ENCODE assay signal across 15 cellular contexts in the genomic region with DNA sequence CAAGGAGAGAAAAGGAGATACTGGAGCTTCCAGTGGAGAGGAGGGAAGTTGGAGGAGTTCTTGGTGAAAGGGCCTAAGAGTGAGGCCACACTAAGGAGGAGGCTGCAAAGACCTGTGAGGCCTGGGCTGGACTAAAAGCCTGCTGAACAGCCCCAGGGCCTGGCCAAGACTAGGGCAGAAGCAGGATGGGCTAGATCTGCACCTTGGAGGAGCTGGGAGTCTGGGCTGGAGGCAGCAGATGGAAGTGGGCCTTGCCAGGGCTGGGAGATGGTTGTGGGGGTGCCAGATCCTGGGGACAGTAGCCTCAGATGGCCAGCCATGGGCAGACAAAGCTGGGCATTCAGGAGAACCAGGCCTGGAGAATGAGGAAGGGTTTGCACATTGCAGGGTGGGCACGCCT. TPM values are rescaled to one million over a fixed set of nuclear protein-coding genes. Genes with fewer than 3 reads are reported as not detected.
DNase-seq lines count a peak whose midpoint lies in the region; ATAC-seq lines count a peak whose summit lies in the region.
"Had no signal": no experiment of that assay in that cellular context is flagged by ENCODE, and none has a peak within 500 bp of the region (broad histone marks: within the 10 kb centered on the region; RNA-seq: fewer than 3 reads in every experiment).

No MANE protein-coding gene starts in this region.

- no peaks in the 10 kb centered on the region for H3K9me3 Mint-ChIP-seq in activated T-cell treated with anti-CD3 and anti-CD28 coated beads, Interleukin-2, amount 50 U/mL, for 4 hours
- H3K9me3 Mint-ChIP-seq in activated CD4-positive, alpha-beta memory T cell treated with anti-CD3 and anti-CD28 coated beads for 36 hours, result no peaks in the 10 kb centered on the region
- H3K9me3 Mint-ChIP-seq in stimulated activated naive CD8-positive, alpha-beta T cell treated with anti-CD3 and anti-CD28 coated beads, Interleukin-15, amount 100 ng/mL, for 72 hours, result no peaks in the 10 kb centered on the region
- H3K9me3 Mint-ChIP-seq: mesothelial cell of epicardium had no signal

- peaks cover 5% of the 10 kb centered on the region for H3K4me1 ChIP-seq in effector memory CD4-positive, alpha-beta T cell (ENCODE audit: control insufficient read depth, insufficient read depth, low read length, poor library complexity, severe bottlenecking)
- H3K4me1 ChIP-seq: uterus had no signal

- H3K9me3 ChIP-seq in effector memory CD4-positive, alpha-beta T cell (ENCODE audit: control insufficient read depth, low read length), result no peaks in the 10 kb centered on the region
- H3K9me3 ChIP-seq: pancreas, uterus had no signal

- peak; percentile 29 to 31 for ATAC-seq in activated T-cell treated with anti-CD3 and anti-CD28 coated beads, Interleukin-2, amount 50 U/mL, for 4 hours
- peak; percentile 36 for ATAC-seq in stimulated activated naive CD8-positive, alpha-beta T cell treated with anti-CD3 and anti-CD28 coated beads, Interleukin-15, amount 100 ng/mL, for 72 hours
- ATAC-seq: pancreas had no signal

- H3K27ac Mint-ChIP-seq in activated CD4-positive, alpha-beta memory T cell treated with anti-CD3 and anti-CD28 coated beads for 36 hours, result peak overlapping the region; percentile 96
- peak overlapping the region; percentile 97 to 99 for H3K27ac Mint-ChIP-seq in stimulated activated naive CD8-positive, alpha-beta T cell treated with anti-CD3 and anti-CD28 coated beads, Interleukin-15, amount 100 ng/mL, for 72 hours
- H3K27ac Mint-ChIP-seq: mesothelial cell of epicardium had no signal

- POLR2A ChIA-PET in activated CD4-positive, alpha-beta memory T cell treated with anti-CD3 and anti-CD28 coated beads for 36 hours (lab: Charles Lee), result interaction anchor here (1.0 kb wide), 1 partner anchor 21 kb away, joined by 4 read pairs; no protein-coding TSS in a partner anchor

- no peaks in the 10 kb centered on the region for H3K27me3 ChIP-seq in effector memory CD4-positive, alpha-beta T cell (replicated peaks; ENCODE audit: control insufficient read depth, insufficient read depth, low read length, poor library complexity, severe bottlenecking)
- H3K27me3 ChIP-seq in H7 (ENCODE audit: control insufficient read depth, insufficient read depth, low read length), result no peaks in the 10 kb centered on the region; the same call in 1 of the 2 replicates
- H3K27me3 ChIP-seq: pancreas, uterus had no signal

- no peaks in the 10 kb centered on the region for H3K27me3 Mint-ChIP-seq in activated T-cell treated with anti-CD3 and anti-CD28 coated beads, Interleukin-2, amount 50 U/mL, for 4 hours (ENCODE audit: low read depth)
- H3K27me3 Mint-ChIP-seq in activated CD4-positive, alpha-beta memory T cell treated with anti-CD3 and anti-CD28 coated beads for 36 hours, result no peaks in the 10 kb centered on the region
- H3K27me3 Mint-ChIP-seq in stimulated activated naive CD8-positive, alpha-beta T cell treated with anti-CD3 and anti-CD28 coated beads, Interleukin-15, amount 100 ng/mL, for 72 hours, result no peaks in the 10 kb centered on the region

- no peak overlapping the region for H3K4me3 ChIP-seq in effector memory CD4-positive, alpha-beta T cell (ENCODE audit: insufficient read depth, low read depth, low read length, poor library complexity, severe bottlenecking)
- H3K4me3 ChIP-seq in H7 (ENCODE audit: insufficient read depth, low read depth, low read length), result no peak overlapping the region
- H3K4me3 ChIP-seq: pancreas, uterus had no signal

- peak overlapping the region; percentile 52 for H3K4me3 Mint-ChIP-seq in activated T-cell treated with anti-CD3 and anti-CD28 coated beads, Interleukin-2, amount 50 U/mL, for 4 hours
- no peak overlapping the region for H3K4me3 Mint-ChIP-seq in activated CD4-positive, alpha-beta memory T cell treated with anti-CD3 and anti-CD28 coated beads for 36 hours
- peak overlapping the region; percentile 52 to 59 for H3K4me3 Mint-ChIP-seq in stimulated activated naive CD8-positive, alpha-beta T cell treated with anti-CD3 and anti-CD28 coated beads, Interleukin-15, amount 100 ng/mL, for 72 hours
- H3K4me3 Mint-ChIP-seq: mesothelial cell of epicardium had no signal

- no peaks in the 10 kb centered on the region for H3K36me3 ChIP-seq in effector memory CD4-positive, alpha-beta T cell (ENCODE audit: control insufficient read depth, insufficient read depth, low read length)
- H3K36me3 ChIP-seq in H7 (replicated peaks; ENCODE audit: control insufficient read depth, insufficient read depth, low read length), result no peaks in the 10 kb centered on the region
- H3K36me3 ChIP-seq: pancreas, uterus had no signal

- intact Hi-C loops in activated CD4-positive, alpha-beta memory T cell treated with anti-CD3 and anti-CD28 coated beads for 36 hours (cut with micrococcal nuclease), result no loop called here

- CTCF ChIA-PET in activated CD4-positive, alpha-beta memory T cell treated with anti-CD3 and anti-CD28 coated beads for 36 hours (lab: Charles Lee), result interaction anchor here (0.5 to 1.5 kb wide), 4 partner anchors 35 to 219 kb away, joined by 4 to 7 read pairs (median 4); no protein-coding TSS in a partner anchor

- H3K27ac ChIP-seq in effector memory CD4-positive, alpha-beta T cell (ENCODE audit: insufficient read depth, low read length, poor library complexity, severe bottlenecking), result peak overlapping the region; percentile 34
- H3K27ac ChIP-seq: pancreas, uterus had no signal

- no peak for DNase-seq in activated T-cell treated with anti-CD3 and anti-CD28 coated beads, Interleukin-2, amount 50 U/mL, for 4 hours
- no peak for DNase-seq in activated T-cell treated with anti-CD3 and anti-CD28 coated beads, Interleukin-2, amount 50 U/mL, for 1 hour
- DNase-seq in activated CD4-positive, alpha-beta memory T cell treated with anti-CD3 and anti-CD28 coated beads for 36 hours, result no peak
- no peak for DNase-seq in effector memory CD4-positive, alpha-beta T cell
- DNase-seq in stimulated activated naive CD8-positive, alpha-beta T cell treated with anti-CD3 and anti-CD28 coated beads, Interleukin-15, amount 100 ng/mL, for 72 hours, result no peak
- DNase-seq in stimulated activated naive CD4-positive, alpha-beta T cell (lab: John Stamatoyannopoulos, UW), result no peak
- no peak for DNase-seq in SK-N-DZ (ENCODE audit: low spot score)
- DNase-seq in H7, result no peak
- DNase-seq: hypothalamus, IMR-90, kidney glomerular epithelial cell, NCI-H69, pancreas, uterus had no signal

- no peaks in the 10 kb centered on the region for H3K36me3 Mint-ChIP-seq in activated T-cell treated with anti-CD3 and anti-CD28 coated beads, Interleukin-2, amount 50 U/mL, for 4 hours (ENCODE audit: insufficient read depth)
- no peaks in the 10 kb centered on the region for H3K36me3 Mint-ChIP-seq in activated CD4-positive, alpha-beta memory T cell treated with anti-CD3 and anti-CD28 coated beads for 36 hours
- H3K36me3 Mint-ChIP-seq: mesothelial cell of epicardium had no signal

- peaks cover 23% of the 10 kb centered on the region for H3K4me1 Mint-ChIP-seq in activated T-cell treated with anti-CD3 and anti-CD28 coated beads, Interleukin-2, amount 50 U/mL, for 4 hours (ENCODE audit: low read depth)
- peaks cover 31% of the 10 kb centered on the region for H3K4me1 Mint-ChIP-seq in activated CD4-positive, alpha-beta memory T cell treated with anti-CD3 and anti-CD28 coated beads for 36 hours (ENCODE audit: low read depth)
- peaks cover 42% of the 10 kb centered on the region for H3K4me1 Mint-ChIP-seq in stimulated activated naive CD8-positive, alpha-beta T cell treated with anti-CD3 and anti-CD28 coated beads, Interleukin-15, amount 100 ng/mL, for 72 hours
- H3K4me1 Mint-ChIP-seq: mesothelial cell of epicardium had no signal

RNA-seq across cellular contexts. Expression of a gene that starts 6.5 kb away (rescaled TPM):
- 10 to 100 TPM; 28.9 to 34.4 (median 30.6) TPM for total RNA-seq in activated T-cell treated with anti-CD3 and anti-CD28 coated beads, Interleukin-2, amount 50 U/mL, for 4 hours
- 10 to 100 TPM; 21.5 to 23.6 TPM for total RNA-seq in activated CD4-positive, alpha-beta memory T cell treated with anti-CD3 and anti-CD28 coated beads for 36 hours
- polyA plus RNA-seq in SK-N-DZ (2014; cell fraction: cytosol; rRNA removed), result 14.0 and 15.5 TPM in 2 replicates
- 9.3 and 13.7 TPM in 2 replicates for polyA plus RNA-seq in SK-N-DZ (2014; cell fraction: nucleus; rRNA removed)
- 7.7 and 9.3 TPM in 2 replicates for total RNA-seq in H7 (2014; rRNA removed; shearing (Covaris generic))

RNA-seq across cellular contexts. Expression of a gene that starts 43.9 kb away (rescaled TPM):
- total RNA-seq in activated T-cell treated with anti-CD3 and anti-CD28 coated beads, Interleukin-2, amount 50 U/mL, for 4 hours, result 100 to 1,000 TPM; 128 to 140 (median 133) TPM
- total RNA-seq in activated CD4-positive, alpha-beta memory T cell treated with anti-CD3 and anti-CD28 coated beads for 36 hours, result 100 to 1,000 TPM; 299 to 307 TPM
- 368 and 471 TPM in 2 replicates for polyA plus RNA-seq in SK-N-DZ (2014; cell fraction: cytosol; rRNA removed)
- polyA plus RNA-seq in SK-N-DZ (2014; cell fraction: nucleus; rRNA removed), result 232 and 248 TPM in 2 replicates
- 179 and 184 TPM in 2 replicates for total RNA-seq in H7 (2014; rRNA removed; shearing (Covaris generic))
